In genomic region chr7:78134256-78134655, GRCh38 we compare ENCODE assay signal across 8 cellular contexts.
DNase-seq lines count a peak whose midpoint lies in the region; ATAC-seq, FAIRE-seq and TF ChIP-seq lines count a peak whose summit lies in the region.

No MANE protein-coding gene starts in this region.

- no peak overlapping the region for H3K27ac Mint-ChIP-seq in brain
- H3K27ac Mint-ChIP-seq in T-helper 17 cell: no peak overlapping the region

- H3K36me3 Mint-ChIP-seq in brain: peaks cover 35% of the 10 kb centered on the region
- H3K36me3 Mint-ChIP-seq in T-helper 17 cell (ENCODE audit: low read depth): no peaks in the 10 kb centered on the region

- ATAC-seq in GM18498 (IDR thresholded peaks at IDR 0.05; ENCODE audit: unreplicated experiment) (peak; percentile 64), GM21447 (IDR thresholded peaks at IDR 0.05; ENCODE audit: unreplicated experiment) (no peak), HG02840 (IDR thresholded peaks at IDR 0.05; ENCODE audit: low FRiP score, unreplicated experiment) (no peak), T-helper 17 cell (no peak)

- peak; percentile 11 for FAIRE-seq in A204.1 (lab: Jason Lieb, UNC)

- H3K4me3 Mint-ChIP-seq in brain (no peak overlapping the region), T-helper 17 cell (no peak overlapping the region)

- H3K9me3 ChIP-seq in T-helper 17 cell (ENCODE audit: control insufficient read depth, low read length, poor library complexity, severe bottlenecking): no peaks in the 10 kb centered on the region

- peak; percentile 42 to 69 for TF ChIP-seq CTCF in brain (conservative IDR thresholded peaks at IDR 0.05)

- H3K4me1 Mint-ChIP-seq in brain (peaks cover 21% of the 10 kb centered on the region), T-helper 17 cell (no peaks in the 10 kb centered on the region)

- DNase-seq in NCI-H2081 treated with DMSO at 0.1 percent for 48 hours (lab: John Stamatoyannopoulos, UW) (peak; percentile 27), myocyte (ENCODE audit: low read depth) (peak; percentile 78), T-helper 17 cell (no peak)

- H3K9me3 Mint-ChIP-seq in brain: no peaks in the 10 kb centered on the region

- H3K27me3 Mint-ChIP-seq in brain (no peaks in the 10 kb centered on the region), T-helper 17 cell (peaks cover 32% of the 10 kb centered on the region)

Comparison
In these comparisons a context has a peak if more than half of its experiments do, and no peak if none do; other contexts are left out.
1. DNase-seq: peak in NCI-H2081 treated with DMSO at 0.1 percent for 48 hours (single experiment) and myocyte (single experiment); none in T-helper 17 cell (0 of 3).